Comparison of ENCODE assay signal across 26 cellular contexts in genomic region chr1:158864595-158864994, GRCh38. TPM values are rescaled to one million over a fixed set of nuclear protein-coding genes. Genes with fewer than 3 reads are reported as not detected.
DNase-seq lines count a peak whose midpoint lies in the region; TF ChIP-seq lines count a peak whose summit lies in the region.
"Had no signal": no experiment of that assay in that cellular context is flagged by ENCODE, and none has a peak within 500 bp of the region (broad histone marks: within the 10 kb centered on the region; RNA-seq: fewer than 3 reads in every experiment).

No MANE protein-coding gene starts in this region.

- no peak overlapping the region for H3K23ac ChIP-seq in neuronal stem cell (ENCODE audit: low read depth, low read length, poor library complexity)

- no peak overlapping the region for H4K91ac ChIP-seq in neuronal stem cell (ENCODE audit: low read depth, low read length, poor library complexity)

- H3K4me2 ChIP-seq in neuronal stem cell (ENCODE audit: insufficient read depth, low read length, poor library complexity, severe bottlenecking): no peak overlapping the region
- H3K4me2 ChIP-seq: A549, KMS-11, SK-N-SH had no signal

- H3K4me1 ChIP-seq in NT2/D1 (ENCODE audit: insufficient read depth, insufficient read length) (no peaks in the 10 kb centered on the region), neuronal stem cell (ENCODE audit: control insufficient read depth in 2 of 2, insufficient read depth in 1 of 2, low read depth in 1 of 2, low read length in 2 of 2) (peaks cover 0 to 4% of the 10 kb centered on the region in 2 donors)
- H3K4me1 ChIP-seq: A549, Caco-2, HAP-1 had no signal

- H2AFZ ChIP-seq in neuronal stem cell (ENCODE audit: low read length): peak overlapping the region; percentile 36

- H3K14ac ChIP-seq in neuronal stem cell (ENCODE audit: low read length): no peak overlapping the region

- H3K36me3 ChIP-seq in H7 (replicated peaks; ENCODE audit: control insufficient read depth, insufficient read depth, low read length) (no peaks in the 10 kb centered on the region), NT2/D1 (ENCODE audit: insufficient read depth, insufficient read length, low read length) (no peaks in the 10 kb centered on the region), neuronal stem cell (replicated peaks in 1 of 2; ENCODE audit: control insufficient read depth in 2 of 2, insufficient read depth in 2 of 2, low read length in 2 of 2) (no peaks in the 10 kb centered on the region)
- H3K36me3 ChIP-seq: HAP-1 had no signal

- H2BK5ac ChIP-seq in neuronal stem cell (ENCODE audit: low read length): no peak overlapping the region

- H3K4me3 Mint-ChIP-seq in osteocyte (ENCODE audit: unreplicated experiment): no peak overlapping the region
- H3K4me3 Mint-ChIP-seq: CD4-positive, alpha-beta memory T cell; HFFc6; IgD-negative memory B cell had no signal

- no peak for TF ChIP-seq CTCF in osteocyte (IDR thresholded peaks at IDR 0.05)

- H3K27ac Mint-ChIP-seq in osteocyte (ENCODE audit: unreplicated experiment): no peak overlapping the region
- H3K27ac Mint-ChIP-seq: CD4-positive, alpha-beta memory T cell; HFFc6; IgD-negative memory B cell had no signal

- H3K27me3 ChIP-seq in H7 (ENCODE audit: control insufficient read depth, insufficient read depth, low read length) (no peaks in the 10 kb centered on the region), NT2/D1 (ENCODE audit: insufficient read depth, insufficient read length) (no peaks in the 10 kb centered on the region), neuronal stem cell (ENCODE audit: control insufficient read depth in 3 of 3, insufficient read depth in 3 of 3, low read depth in 1 of 3, low read length in 3 of 3) (no peaks in the 10 kb centered on the region)

- no peak overlapping the region for H3K18ac ChIP-seq in neuronal stem cell (ENCODE audit: low read length)

- H2BK12ac ChIP-seq in neuronal stem cell (ENCODE audit: low read length): no peak overlapping the region

- H2AK5ac ChIP-seq in neuronal stem cell (ENCODE audit: low read depth, low read length): no peak overlapping the region

- H3K79me1 ChIP-seq in neuronal stem cell (ENCODE audit: low read depth, low read length): no peaks in the 10 kb centered on the region

- no peak overlapping the region for H4K8ac ChIP-seq in neuronal stem cell (ENCODE audit: low read depth, low read length)

- H3K4me3 ChIP-seq in H7 (ENCODE audit: insufficient read depth, low read depth, low read length) (no peak overlapping the region), NT2/D1 (ENCODE audit: insufficient read length, low read depth) (no peak overlapping the region), neuronal stem cell (ENCODE audit: low read length in 2 of 2) (no peak overlapping the region)
- H3K4me3 ChIP-seq: A549, HAP-1 had no signal

- H3K27me3 Mint-ChIP-seq in osteocyte (ENCODE audit: unreplicated experiment): no peaks in the 10 kb centered on the region

- DNase-seq in H7 (peak; percentile 26), NT2/D1 (ENCODE audit: low read depth, low spot score) (peak; percentile 80), iPS DF 19.7 (ENCODE audit: low read depth, low spot score) (peak; percentile 75), neuronal stem cell (ENCODE audit: low spot score) (peak; percentile 41), COLO829 (ENCODE audit: low spot score) (no peak), osteocyte (ENCODE audit: extremely low spot score, unreplicated experiment) (no peak), epidermal melanocyte (ENCODE audit: insufficient read length, low spot score) (no peak)
- DNase-seq: C1 segment of cervical spinal cord; Caco-2; CD4-positive, alpha-beta memory T cell; GDM1; HFFc6; MM.1S; NCI-H1048; NCI-H1417; NCI-H1694; NCI-H2081; NCI-H2227 treated with DMSO at 0.1 percent for 48 hours; NCI-H526 treated with DMSO at 0.1 percent for 48 hours; SK-N-SH; SW 1271 had no signal

- no peaks in the 10 kb centered on the region for H3K9me3 ChIP-seq in NT2/D1 (ENCODE audit: insufficient read depth, low read length)
- no peaks in the 10 kb centered on the region for H3K9me3 ChIP-seq in neuronal stem cell (replicated peaks in 1 of 2; ENCODE audit: control insufficient read depth in 2 of 2, insufficient read depth in 1 of 2, low read depth in 1 of 2, low read length in 2 of 2)
- H3K9me3 ChIP-seq: A549, Caco-2, HAP-1, SK-N-SH had no signal

- WGBS in neuronal stem cell (ENCODE audit: extremely low coverage in 2 of 2, insufficient read length in 2 of 2, insufficient replicate concordance in 1 of 2), 2 donors: no CpG with 5 or more reads among the region's 6 CpGs

- no peaks in the 10 kb centered on the region for H3K4me1 Mint-ChIP-seq in osteocyte (ENCODE audit: unreplicated experiment)
- H3K4me1 Mint-ChIP-seq: CD4-positive, alpha-beta memory T cell had no signal

- H3K4ac ChIP-seq in neuronal stem cell (ENCODE audit: low read length): no peak overlapping the region

- no peak overlapping the region for H2BK120ac ChIP-seq in neuronal stem cell (ENCODE audit: low read depth, low read length)

- H3K9ac ChIP-seq in NT2/D1 (ENCODE audit: insufficient read length, low read depth) (no peak overlapping the region), neuronal stem cell (ENCODE audit: low read depth, low read length, poor library complexity) (no peak overlapping the region)
- H3K9ac ChIP-seq: KMS-11, SK-N-SH had no signal

- no peak overlapping the region for H3K27ac ChIP-seq in neuronal stem cell (replicated peaks; ENCODE audit: low read length)
- H3K27ac ChIP-seq: A549, KMS-11 had no signal

- peaks cover 13% of the 10 kb centered on the region for H3K9me3 Mint-ChIP-seq in osteocyte (ENCODE audit: unreplicated experiment)

- H3K36me3 Mint-ChIP-seq in osteocyte (ENCODE audit: unreplicated experiment): no peaks in the 10 kb centered on the region

- no peak overlapping the region for H2BK15ac ChIP-seq in neuronal stem cell (ENCODE audit: low read length)

RNA-seq across cellular contexts. Expression of gene MNDA, which starts 33.4 kb away (rescaled TPM):
- total RNA-seq in H7 (2014; rRNA removed; shearing (Covaris generic)): not detected in 2 replicates
- polyA plus RNA-seq in neuronal stem cell (2013, experiment 1 of 2): not detected
- polyA plus RNA-seq in neuronal stem cell (2013, experiment 2 of 2): not detected
- not detected in 2 replicates for total RNA-seq in osteocyte
- total RNA-seq: Caco-2, HFFc6, NCI-H460 had no signal
- polyA plus RNA-seq: A549, SK-N-SH had no signal

Comparison
In these comparisons a context has a peak if more than half of its experiments do, and no peak if none do; other contexts are left out.
1. DNase-seq: peak in H7 (single experiment), NT2/D1 (single experiment), iPS DF 19.7 (single experiment) and neuronal stem cell (single experiment); none in COLO829 (single experiment), osteocyte (single experiment) and epidermal melanocyte (single experiment).